ENCODE assay signal across 11 cellular contexts in genomic region chr6:159103396-159104162, GRCh38. TPM values are rescaled to one million over a fixed set of nuclear protein-coding genes. Genes with fewer than 3 reads are reported as not detected.
DNase-seq lines count a peak whose midpoint lies in the region; ATAC-seq and TF ChIP-seq lines count a peak whose summit lies in the region.
"Had no signal": no experiment of that assay in that cellular context is flagged by ENCODE, and none has a peak within 500 bp of the region (broad histone marks: within the 10 kb centered on the region; RNA-seq: fewer than 3 reads in every experiment).

No MANE protein-coding gene starts in this region.

- H3K4me1 Mint-ChIP-seq in activated naive CD4-positive, alpha-beta T cell treated with anti-CD3 and anti-CD28 coated beads, Interleukin-2, amount 50 U/mL, for 24 hours = peaks cover 90% of the 10 kb centered on the region
- peaks cover 8% of the 10 kb centered on the region for H3K4me1 Mint-ChIP-seq in endodermal cell
- peaks cover 95% of the 10 kb centered on the region for H3K4me1 Mint-ChIP-seq in stimulated activated naive CD8-positive, alpha-beta T cell treated with anti-CD3 and anti-CD28 coated beads, Interleukin-15, amount 100 ng/mL, for 72 hours

- no peak for ATAC-seq in stimulated activated naive CD8-positive, alpha-beta T cell treated with anti-CD3 and anti-CD28 coated beads, Interleukin-15, amount 100 ng/mL, for 72 hours

- H3K36me3 Mint-ChIP-seq in activated naive CD4-positive, alpha-beta T cell treated with anti-CD3 and anti-CD28 coated beads, Interleukin-2, amount 50 U/mL, for 24 hours = no peaks in the 10 kb centered on the region
- H3K36me3 Mint-ChIP-seq in endodermal cell (ENCODE audit: low read depth) = no peaks in the 10 kb centered on the region

- no peaks in the 10 kb centered on the region for H3K27me3 Mint-ChIP-seq in activated naive CD4-positive, alpha-beta T cell treated with anti-CD3 and anti-CD28 coated beads, Interleukin-2, amount 50 U/mL, for 24 hours
- no peaks in the 10 kb centered on the region for H3K27me3 Mint-ChIP-seq in endodermal cell (ENCODE audit: insufficient read depth)
- H3K27me3 Mint-ChIP-seq in stimulated activated naive CD8-positive, alpha-beta T cell treated with anti-CD3 and anti-CD28 coated beads, Interleukin-15, amount 100 ng/mL, for 72 hours = no peaks in the 10 kb centered on the region

- H3K36me3 ChIP-seq in endodermal cell (ENCODE audit: control insufficient read depth, insufficient read depth, low read length) (no peaks in the 10 kb centered on the region), uterus (no peaks in the 10 kb centered on the region)
- H3K36me3 ChIP-seq: brain microvascular endothelial cell, left lung had no signal

- peak overlapping the region; percentile 95 for H3K27ac Mint-ChIP-seq in activated naive CD4-positive, alpha-beta T cell treated with anti-CD3 and anti-CD28 coated beads, Interleukin-2, amount 50 U/mL, for 24 hours
- no peak overlapping the region for H3K27ac Mint-ChIP-seq in endodermal cell
- peak overlapping the region; percentile 95 to 98 for H3K27ac Mint-ChIP-seq in stimulated activated naive CD8-positive, alpha-beta T cell treated with anti-CD3 and anti-CD28 coated beads, Interleukin-15, amount 100 ng/mL, for 72 hours

- no peaks in the 10 kb centered on the region for H3K9me3 Mint-ChIP-seq in activated naive CD4-positive, alpha-beta T cell treated with anti-CD3 and anti-CD28 coated beads, Interleukin-2, amount 50 U/mL, for 24 hours
- no peaks in the 10 kb centered on the region for H3K9me3 Mint-ChIP-seq in endodermal cell
- no peaks in the 10 kb centered on the region for H3K9me3 Mint-ChIP-seq in stimulated activated naive CD8-positive, alpha-beta T cell treated with anti-CD3 and anti-CD28 coated beads, Interleukin-15, amount 100 ng/mL, for 72 hours

- H3K27ac ChIP-seq in VCaP = no peak overlapping the region
- no peak overlapping the region for H3K27ac ChIP-seq in endodermal cell (ENCODE audit: low read depth, low read length)
- no peak overlapping the region for H3K27ac ChIP-seq in uterus
- H3K27ac ChIP-seq: brain microvascular endothelial cell, left lung had no signal

- no peak overlapping the region for H3K9ac ChIP-seq in endodermal cell (ENCODE audit: extremely low read depth, low read length, poor library complexity, severe bottlenecking)

- no peak for TF ChIP-seq POLR2A in uterus (IDR thresholded peaks at IDR 0.05)

- no peak for DNase-seq in activated naive CD4-positive, alpha-beta T cell treated with anti-CD3 and anti-CD28 coated beads, Interleukin-2, amount 50 U/mL, for 16 hours
- DNase-seq in endodermal cell (peak; percentile 50), HCEC 1CT (no peak), uterus (no peak)
- no peak for DNase-seq in stimulated activated naive CD8-positive, alpha-beta T cell treated with anti-CD3 and anti-CD28 coated beads, Interleukin-15, amount 100 ng/mL, for 72 hours
- DNase-seq in stimulated activated CD4-positive, alpha-beta T cell treated with anti-CD3 and anti-CD28 coated beads, Interleukin-2, amount 100 ng/mL, for 24 hours = no peak

- no peaks in the 10 kb centered on the region for H3K9me3 ChIP-seq in endodermal cell (ENCODE audit: control insufficient read depth, low read length)
- H3K9me3 ChIP-seq in uterus = no peaks in the 10 kb centered on the region
- H3K9me3 ChIP-seq: left lung had no signal

- 71 to 78% methylated on average over 13 to 18 of the region's 18 CpGs for WGBS in endodermal cell (ENCODE audit: insufficient coverage in 1 of 2, insufficient read length in 1 of 2), 2 experiments

- TF ChIP-seq CTCF in VCaP (conservative IDR thresholded peaks at IDR 0.05) (0 out of 2 replicates have a peak, but pooled peaks have one; percentile 6), endodermal cell (conservative IDR thresholded peaks at IDR 0.05) (no peak), uterus (IDR thresholded peaks at IDR 0.05) (no peak)

- intact Hi-C loops in uterus (cut with DNase I; ENCODE audit: low total_unique reads) = loop anchor here (10.0 kb wide), 1 partner anchor 59 kb away; the partner anchor contains the start of gene TAGAP

- H3K4me1 ChIP-seq in endodermal cell (ENCODE audit: control insufficient read depth, insufficient read depth, low read length) (no peaks in the 10 kb centered on the region), uterus (no peaks in the 10 kb centered on the region)

- H3K27me3 ChIP-seq in endodermal cell (ENCODE audit: control insufficient read depth, insufficient read depth, low read length, poor library complexity, severe bottlenecking) (no peaks in the 10 kb centered on the region), uterus (no peaks in the 10 kb centered on the region)
- H3K27me3 ChIP-seq: brain microvascular endothelial cell had no signal

- H3K4me3 Mint-ChIP-seq in activated naive CD4-positive, alpha-beta T cell treated with anti-CD3 and anti-CD28 coated beads, Interleukin-2, amount 50 U/mL, for 24 hours = peak overlapping the region; percentile 81
- no peak overlapping the region for H3K4me3 Mint-ChIP-seq in endodermal cell
- peak overlapping the region; percentile 81 to 85 for H3K4me3 Mint-ChIP-seq in stimulated activated naive CD8-positive, alpha-beta T cell treated with anti-CD3 and anti-CD28 coated beads, Interleukin-15, amount 100 ng/mL, for 72 hours

- no peak overlapping the region for H3K4me3 ChIP-seq in endodermal cell (ENCODE audit: low read length)
- H3K4me3 ChIP-seq in uterus = no peak overlapping the region
- H3K4me3 ChIP-seq: left lung had no signal

RNA-seq across cellular contexts. Expression of gene TAGAP, which starts 58.8 kb away (rescaled TPM):
- under 1 TPM in 1 of 2 donors, not detected in 1; 0.24 TPM for total RNA-seq in endodermal cell
- polyA plus RNA-seq in endodermal cell (2013, experiment 1 of 2) = not detected
- polyA plus RNA-seq in endodermal cell (2013, experiment 2 of 2) = not detected
- total RNA-seq in uterus = 1 to 10 TPM; 1.7 to 8.5 (median 3.3) TPM
- total RNA-seq: LHCN-M2 had no signal
